11 cellular contexts compared by ENCODE assay signal in the genomic region with DNA sequence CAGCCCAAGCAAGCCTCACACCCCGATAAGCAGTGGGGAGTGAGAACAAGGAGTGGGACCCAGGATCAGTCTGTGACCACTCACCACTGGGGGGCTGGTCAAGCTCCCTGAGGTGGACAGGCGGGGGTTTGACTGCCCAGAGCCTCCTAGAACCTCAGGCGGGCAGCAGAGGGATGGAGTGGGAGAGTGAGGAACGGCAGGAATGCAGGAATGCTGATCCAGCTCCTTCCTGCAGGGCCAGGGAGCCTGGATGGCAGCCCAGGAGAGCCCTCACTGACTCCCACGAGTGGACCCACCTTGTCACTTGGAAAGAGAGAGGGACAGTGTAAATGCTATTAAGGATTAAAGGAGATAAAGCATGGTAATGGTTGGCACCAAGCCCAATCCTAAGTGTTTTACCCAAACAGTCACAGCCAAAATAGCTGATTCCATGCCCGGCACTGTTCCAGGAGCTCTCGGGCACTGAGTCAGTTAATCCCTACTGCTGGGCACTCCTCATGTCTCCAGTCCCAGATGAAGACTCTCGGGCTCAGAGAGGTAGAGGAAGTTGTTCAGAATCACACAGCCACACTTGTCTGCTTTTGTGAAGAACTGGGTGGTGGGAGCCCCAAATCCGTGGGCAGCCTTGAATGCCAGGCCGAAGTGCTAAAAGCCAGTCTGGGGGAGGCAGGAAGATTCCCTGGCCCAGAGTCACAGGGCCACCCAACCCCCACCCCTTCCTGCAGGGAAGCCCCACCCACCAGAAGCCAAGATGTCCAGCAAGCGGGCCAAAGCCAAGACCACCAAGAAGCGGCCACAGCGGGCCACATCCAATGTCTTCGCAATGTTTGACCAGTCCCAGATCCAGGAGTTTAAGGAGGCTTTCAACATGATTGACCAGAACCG. TPM values are rescaled to one million over a fixed set of nuclear protein-coding genes. Genes with fewer than 3 reads are reported as not detected.
A peak's percentile ranks its signal among the peaks of the same experiment; 100 is the strongest.
DNase-seq lines count a peak whose midpoint lies in the region; ATAC-seq, FAIRE-seq and TF ChIP-seq lines count a peak whose summit lies in the region.
"Had no signal": no experiment of that assay in that cellular context is flagged by ENCODE, and none has a peak within 500 bp of the region (broad histone marks: within the 10 kb centered on the region; RNA-seq: fewer than 3 reads in every experiment).

No MANE protein-coding gene starts in this region.

- no peak for TF ChIP-seq POLR2A in A549 (IDR thresholded peaks at IDR 0.05; ENCODE audit: low read length)

- H2BK120ac ChIP-seq in mesendoderm (ENCODE audit: low read depth, low read length) = no peak overlapping the region

- intact Hi-C loops in activated T-helper 1 cell treated with anti-CD3 and anti-CD28 coated beads, Interleukin-12 subunit alpha, Interleukin-12 subunit beta, Interleukin-2, Interleukin-4 antibody, amounts not matched to agents 30 ng/mL and 10 ng/mL and 1 ng/mL, durations not matched to agents 14 hours and 24 hours and 36 hours (cut with micrococcal nuclease) = no loop called here
- intact Hi-C loops in CD8-positive, alpha-beta T cell (cut with DNase I, micrococcal nuclease) = no loop called here

- H3K4me1 Mint-ChIP-seq in chondrocyte (ENCODE audit: low read depth) = peaks cover 66% of the 10 kb centered on the region
- H3K4me1 Mint-ChIP-seq in activated T-helper 1 cell treated with anti-CD3 and anti-CD28 coated beads, Interleukin-12 subunit alpha, Interleukin-12 subunit beta, Interleukin-2, Interleukin-4 antibody, amounts not matched to agents 30 ng/mL and 10 ng/mL and 1 ng/mL, durations not matched to agents 14 hours and 24 hours and 36 hours (ENCODE audit: low read depth) = no peaks in the 10 kb centered on the region
- peaks cover 2% of the 10 kb centered on the region for H3K4me1 Mint-ChIP-seq in CD8-positive, alpha-beta T cell (ENCODE audit: low read depth)

- no peak for ATAC-seq in A549
- ATAC-seq in CD8-positive, alpha-beta T cell = no peak
- no peak for ATAC-seq in stimulated activated naive CD8-positive, alpha-beta T cell treated with anti-CD3 and anti-CD28 coated beads, Interleukin-15, Interleukin-2, amounts not matched to agents 100 U/mL and 50 U/mL, for 24 hours

- H3K4me1 ChIP-seq in A549 (peaks cover 5% of the 10 kb centered on the region; the same call in 1 of the 3 replicates), mesendoderm (ENCODE audit: control insufficient read depth, low read depth, low read length) (peaks cover 8% of the 10 kb centered on the region)
- no peaks in the 10 kb centered on the region for H3K4me1 ChIP-seq in CD8-positive, alpha-beta T cell (ENCODE audit: insufficient read depth, low read length)

- TF ChIP-seq EP300 in A549 (IDR thresholded peaks at IDR 0.05) = no peak

- 75% methylated on average over 11 of the region's 15 CpGs for WGBS in A549 (ENCODE audit: missing lambda C conversion rate)
- WGBS in mesendoderm (ENCODE audit: extremely low coverage, insufficient coverage, low lambda C conversion rate) = no CpG with 5 or more reads among the region's 15 CpGs

- TF ChIP-seq CTCF in A549 (IDR thresholded peaks at IDR 0.05) (no peak), chondrocyte (IDR thresholded peaks at IDR 0.05) (no peak)
- TF ChIP-seq CTCF in CD8-positive, alpha-beta T cell (IDR thresholded peaks at IDR 0.05) = no peak

- H3K4me3 Mint-ChIP-seq in chondrocyte (ENCODE audit: unreplicated experiment) = peak overlapping the region; percentile 89
- H3K4me3 Mint-ChIP-seq in activated T-helper 1 cell treated with anti-CD3 and anti-CD28 coated beads, Interleukin-12 subunit alpha, Interleukin-12 subunit beta, Interleukin-2, Interleukin-4 antibody, amounts not matched to agents 30 ng/mL and 10 ng/mL and 1 ng/mL, durations not matched to agents 14 hours and 24 hours and 36 hours = no peak overlapping the region
- no peak overlapping the region for H3K4me3 Mint-ChIP-seq in CD8-positive, alpha-beta T cell

- peak overlapping the region; percentile 7 for H3K56ac ChIP-seq in mesendoderm (ENCODE audit: low read length)

- H3K9me3 Mint-ChIP-seq in chondrocyte (ENCODE audit: low read depth) = no peaks in the 10 kb centered on the region
- no peaks in the 10 kb centered on the region for H3K9me3 Mint-ChIP-seq in activated T-helper 1 cell treated with anti-CD3 and anti-CD28 coated beads, Interleukin-12 subunit alpha, Interleukin-12 subunit beta, Interleukin-2, Interleukin-4 antibody, amounts not matched to agents 30 ng/mL and 10 ng/mL and 1 ng/mL, durations not matched to agents 14 hours and 24 hours and 36 hours
- H3K9me3 Mint-ChIP-seq in CD8-positive, alpha-beta T cell = no peaks in the 10 kb centered on the region

- DNase-seq in A549 (ENCODE audit: low read depth in 1 of 2, low spot score in 1 of 2) (no peak), NCI-H1092 (lab: John Stamatoyannopoulos, UW) (peak; percentile 8), chondrocyte (ENCODE audit: low spot score) (peak; percentile 54), mesendoderm (peak; percentile 30), NCI-H1436 (lab: John Stamatoyannopoulos, UW) (no peak)
- no peak for DNase-seq in activated T-helper 1 cell treated with anti-CD3 and anti-CD28 coated beads, Interleukin-12 subunit alpha, Interleukin-12 subunit beta, Interleukin-2, Interleukin-4 antibody, amounts not matched to agents 30 ng/mL and 10 ng/mL and 1 ng/mL, durations not matched to agents 14 hours and 24 hours and 36 hours (ENCODE audit: low spot score)
- DNase-seq in CD8-positive, alpha-beta T cell = no peak
- no peak for DNase-seq in stimulated activated naive CD8-positive, alpha-beta T cell treated with anti-CD3 and anti-CD28 coated beads, Interleukin-15, Interleukin-2, amounts not matched to agents 100 U/mL and 50 U/mL, for 24 hours
- DNase-seq: activated gamma-delta T cell treated with Interleukin-2 at 50 U/mL for 16 hours, RPMI8226 had no signal

- CTCF ChIA-PET in A549 (lab: Yijun Ruan, JAX) = interaction anchor here (0.7 to 1.6 kb wide), 5 partner anchors 8 to 357 kb away, joined by 3 to 4 read pairs (median 3); no protein-coding TSS in a partner anchor
- CTCF ChIA-PET in CD8-positive, alpha-beta T cell (lab: Charles Lee) = interaction anchor here (0.6 to 1.0 kb wide), 2 partner anchors 210 to 1099 kb away, joined by 3 read pairs; no protein-coding TSS in a partner anchor

- H3K27me3 Mint-ChIP-seq in chondrocyte (ENCODE audit: low read depth) = no peaks in the 10 kb centered on the region
- peaks cover 4% of the 10 kb centered on the region for H3K27me3 Mint-ChIP-seq in activated T-helper 1 cell treated with anti-CD3 and anti-CD28 coated beads, Interleukin-12 subunit alpha, Interleukin-12 subunit beta, Interleukin-2, Interleukin-4 antibody, amounts not matched to agents 30 ng/mL and 10 ng/mL and 1 ng/mL, durations not matched to agents 14 hours and 24 hours and 36 hours (ENCODE audit: insufficient read depth)
- H3K27me3 Mint-ChIP-seq in CD8-positive, alpha-beta T cell (ENCODE audit: low read depth) = no peaks in the 10 kb centered on the region

- no peak for TF ChIP-seq RAD21 in A549 (conservative IDR thresholded peaks at IDR 0.05 in 1 of 2, IDR thresholded peaks at IDR 0.05 in 1 of 2)

- H2BK5ac ChIP-seq in mesendoderm (ENCODE audit: low read length) = no peak overlapping the region

- peaks cover 16% of the 10 kb centered on the region for H3K79me1 ChIP-seq in mesendoderm (ENCODE audit: low read length)

- H3K23ac ChIP-seq in mesendoderm (ENCODE audit: low read length) = no peak overlapping the region

- no peak overlapping the region for H4K5ac ChIP-seq in mesendoderm (ENCODE audit: low read length)

- H3K18ac ChIP-seq in mesendoderm (ENCODE audit: low read length) = no peak overlapping the region

- H3K27ac Mint-ChIP-seq in chondrocyte (ENCODE audit: unreplicated experiment) = peak overlapping the region; percentile 93
- no peak overlapping the region for H3K27ac Mint-ChIP-seq in activated T-helper 1 cell treated with anti-CD3 and anti-CD28 coated beads, Interleukin-12 subunit alpha, Interleukin-12 subunit beta, Interleukin-2, Interleukin-4 antibody, amounts not matched to agents 30 ng/mL and 10 ng/mL and 1 ng/mL, durations not matched to agents 14 hours and 24 hours and 36 hours
- H3K27ac Mint-ChIP-seq in CD8-positive, alpha-beta T cell = no peak overlapping the region

- H3K79me2 ChIP-seq in mesendoderm (ENCODE audit: control insufficient read depth, insufficient read depth, low read length) = peaks cover 23% of the 10 kb centered on the region

- no peak for FAIRE-seq in A549 (lab: Jason Lieb, UNC)
- FAIRE-seq: islet of Langerhans had no signal

- H3K4me3 ChIP-seq in A549 (no peak overlapping the region), mesendoderm (ENCODE audit: low read length) (no peak overlapping the region)
- H3K4me3 ChIP-seq in CD8-positive, alpha-beta T cell (ENCODE audit: low read depth, low read length) = no peak overlapping the region

- H3K4ac ChIP-seq in mesendoderm (ENCODE audit: low read depth, low read length) = no peak overlapping the region

- H2AK5ac ChIP-seq in mesendoderm (ENCODE audit: low read length) = no peak overlapping the region

- H3K9ac ChIP-seq in mesendoderm (ENCODE audit: low read length) = peak overlapping the region; percentile 2

- H3K27ac ChIP-seq in A549 (no peak overlapping the region), mesendoderm (ENCODE audit: low read depth, low read length) (no peak overlapping the region)
- H3K27ac ChIP-seq in CD8-positive, alpha-beta T cell (ENCODE audit: low read depth, low read length) = no peak overlapping the region

- POLR2A ChIA-PET in A549 (lab: Yijun Ruan, JAX) = no interaction called here
- POLR2A ChIA-PET in CD8-positive, alpha-beta T cell (lab: Charles Lee) = no interaction called here

- H3K36me3 ChIP-seq in mesendoderm (ENCODE audit: control insufficient read depth, insufficient read depth, low read length) = peaks cover 1% of the 10 kb centered on the region
- H3K36me3 ChIP-seq in CD8-positive, alpha-beta T cell (ENCODE audit: insufficient read depth, low read length) = no peaks in the 10 kb centered on the region

- no peaks in the 10 kb centered on the region for H3K27me3 ChIP-seq in mesendoderm (ENCODE audit: insufficient read depth, low read length, poor library complexity)
- H3K27me3 ChIP-seq in CD8-positive, alpha-beta T cell (ENCODE audit: insufficient read depth, low read length) = no peaks in the 10 kb centered on the region

- H3K9me3 ChIP-seq in A549 = no peaks in the 10 kb centered on the region
- H3K9me3 ChIP-seq in CD8-positive, alpha-beta T cell (ENCODE audit: low read length) = no peaks in the 10 kb centered on the region

- H3K4me2 ChIP-seq in A549 (no peak overlapping the region), mesendoderm (ENCODE audit: low read length) (no peak overlapping the region)

- H3K36me3 Mint-ChIP-seq in chondrocyte (ENCODE audit: low read depth) = peaks cover 24% of the 10 kb centered on the region
- no peaks in the 10 kb centered on the region for H3K36me3 Mint-ChIP-seq in activated T-helper 1 cell treated with anti-CD3 and anti-CD28 coated beads, Interleukin-12 subunit alpha, Interleukin-12 subunit beta, Interleukin-2, Interleukin-4 antibody, amounts not matched to agents 30 ng/mL and 10 ng/mL and 1 ng/mL, durations not matched to agents 14 hours and 24 hours and 36 hours (ENCODE audit: low read depth)
- no peaks in the 10 kb centered on the region for H3K36me3 Mint-ChIP-seq in CD8-positive, alpha-beta T cell

- no peak overlapping the region for H2BK15ac ChIP-seq in mesendoderm (replicated peaks; ENCODE audit: low read depth)

- H4K8ac ChIP-seq in mesendoderm (ENCODE audit: low read depth, low read length) = no peak overlapping the region

RNA-seq across cellular contexts. Expression of a gene that starts 3.1 kb away (rescaled TPM):
- polyA plus RNA-seq in A549 (2011; rRNA removed) (1.9 and 2.2 TPM in 2 replicates), A549 (2017; fragmentation: RNase III; extraction: RNeasy Plus Mini Kit Qiagen cat#74134 plus additional on column Dnase treatment) (29.5 to 37.3 TPM (median 34.0 TPM) in 3 replicates)
- polyA plus RNA-seq in A549 (2012; cell fraction: cytosol; rRNA removed) = 4.9 and 6.5 TPM in 2 replicates
- polyA plus RNA-seq in A549 (2012; cell fraction: nucleus; rRNA removed) = 3.9 and 5.8 TPM in 2 replicates
- 3.5 and 3.6 TPM in 2 replicates for polyA minus RNA-seq in A549 (2011; rRNA and poly(A)+ RNA removed)
- 237 to 1,930 TPM (median 1,885 TPM) in 3 replicates for total RNA-seq in chondrocyte
- polyA plus RNA-seq in mesendoderm (2013, experiment 1 of 2) = 265 TPM
- 287 TPM for polyA plus RNA-seq in mesendoderm (2013, experiment 2 of 2)
- total RNA-seq in activated T-helper 1 cell treated with anti-CD3 and anti-CD28 coated beads, Interleukin-12 subunit alpha, Interleukin-12 subunit beta, Interleukin-2, Interleukin-4 antibody, amounts not matched to agents 30 ng/mL and 10 ng/mL and 1 ng/mL, durations not matched to agents 14 hours and 24 hours and 36 hours = 0.26 TPM in 1 of 2 replicates, not detected in the other
- total RNA-seq in CD8-positive, alpha-beta T cell = not detected

RNA-seq across cellular contexts. Expression of a gene that starts 29.0 kb away (rescaled TPM):
- polyA plus RNA-seq in A549 (2011; rRNA removed) = 5.1 and 5.5 TPM in 2 replicates
- polyA plus RNA-seq in A549 (2012; cell fraction: cytosol; rRNA removed) = 5.7 and 10.6 TPM in 2 replicates
- 5.8 and 7.6 TPM in 2 replicates for polyA plus RNA-seq in A549 (2012; cell fraction: nucleus; rRNA removed)
- polyA plus RNA-seq in A549 (2017; fragmentation: RNase III; extraction: RNeasy Plus Mini Kit Qiagen cat#74134 plus additional on column Dnase treatment) = 4.0 to 4.9 TPM (median 4.1 TPM) in 3 replicates
- 4.2 and 5.7 TPM in 2 replicates for polyA minus RNA-seq in A549 (2011; rRNA and poly(A)+ RNA removed)
- 15.8 to 24.2 TPM (median 18.8 TPM) in 3 replicates for total RNA-seq in chondrocyte
- 68.5 TPM for polyA plus RNA-seq in mesendoderm (2013, experiment 1 of 2)
- polyA plus RNA-seq in mesendoderm (2013, experiment 2 of 2) = 65.7 TPM
- 50.9 and 55.4 TPM in 2 replicates for total RNA-seq in activated T-helper 1 cell treated with anti-CD3 and anti-CD28 coated beads, Interleukin-12 subunit alpha, Interleukin-12 subunit beta, Interleukin-2, Interleukin-4 antibody, amounts not matched to agents 30 ng/mL and 10 ng/mL and 1 ng/mL, durations not matched to agents 14 hours and 24 hours and 36 hours
- total RNA-seq in CD8-positive, alpha-beta T cell = 10 to 100 TPM; 50.4 to 51.1 TPM

Comparison
In these comparisons a context has a peak if more than half of its experiments do, and no peak if none do; other contexts are left out.
1. DNase-seq: peak in NCI-H1092 (single experiment), chondrocyte (single experiment) and mesendoderm (single experiment); none in A549 (0 of 2), activated T-helper 1 cell treated with anti-CD3 and anti-CD28 coated beads, Interleukin-12 subunit alpha, Interleukin-12 subunit beta, Interleukin-2, Interleukin-4 antibody, amounts not matched to agents 30 ng/mL and 10 ng/mL and 1 ng/mL, durations not matched to agents 14 hours and 24 hours and 36 hours (single experiment), NCI-H1436 (single experiment), CD8-positive, alpha-beta T cell (0 of 7) and stimulated activated naive CD8-positive, alpha-beta T cell treated with anti-CD3 and anti-CD28 coated beads, Interleukin-15, Interleukin-2, amounts not matched to agents 100 U/mL and 50 U/mL, for 24 hours (single experiment).
2. RNA of a gene that starts 3.1 kb away (total RNA-seq): 237 to 1,930 TPM in chondrocyte; 0.26 TPM in activated T-helper 1 cell treated with anti-CD3 and anti-CD28 coated beads, Interleukin-12 subunit alpha, Interleukin-12 subunit beta, Interleukin-2, Interleukin-4 antibody, amounts not matched to agents 30 ng/mL and 10 ng/mL and 1 ng/mL, durations not matched to agents 14 hours and 24 hours and 36 hours and not detected in CD8-positive, alpha-beta T cell; every median in the first group is over 100 times any median in the second.